Comparison of ENCODE assay signal across 24 cellular contexts in the genomic region with DNA sequence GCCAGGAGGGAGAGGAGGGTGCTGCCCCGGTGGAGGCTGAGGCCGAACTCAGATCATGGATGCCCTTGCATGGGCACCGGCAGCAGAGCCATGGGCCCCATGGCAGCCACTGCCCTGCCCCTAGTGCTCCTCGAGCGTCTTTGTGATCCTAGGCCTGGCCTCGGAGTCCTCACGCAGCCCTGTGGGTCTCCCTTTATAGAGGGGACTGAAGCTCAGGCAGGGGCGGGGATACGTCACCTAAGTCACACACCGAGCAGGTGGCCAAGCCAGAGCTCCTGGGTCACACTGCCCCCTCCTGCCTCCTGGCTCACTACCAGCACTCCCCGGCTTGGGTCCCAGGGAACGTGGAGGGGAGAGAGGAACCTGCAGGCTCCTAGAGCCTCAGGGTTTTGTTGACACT. TPM values are rescaled to one million over a fixed set of nuclear protein-coding genes. Genes with fewer than 3 reads are reported as not detected.
DNase-seq lines count a peak whose midpoint lies in the region; ATAC-seq and TF ChIP-seq lines count a peak whose summit lies in the region.
"Had no signal": no experiment of that assay in that cellular context is flagged by ENCODE, and none has a peak within 500 bp of the region (broad histone marks: within the 10 kb centered on the region; RNA-seq: fewer than 3 reads in every experiment).

No MANE protein-coding gene starts in this region.

- peak overlapping the region; percentile 89 for H3K27ac ChIP-seq in left ventricle myocardium inferior (replicated peaks)
- H3K27ac ChIP-seq: upper lobe of right lung had no signal

- intact Hi-C loops in left ventricle myocardium inferior (cut with micrococcal nuclease), result no loop called here

- peaks cover 83% of the 10 kb centered on the region for H3K36me3 ChIP-seq in left ventricle myocardium inferior

- TF ChIP-seq POLR2A in GM18505 (IDR thresholded peaks at IDR 0.05; ENCODE audit: borderline replicate concordance, extremely low read depth, insufficient read depth, insufficient read length), result no peak

- H3K4me3 ChIP-seq in left ventricle myocardium inferior, result peak overlapping the region; percentile 21
- H3K4me3 ChIP-seq: breast epithelium, GM23338, sigmoid colon, upper lobe of right lung had no signal

- H3K4me1 ChIP-seq in left ventricle myocardium inferior, result peaks cover 19% of the 10 kb centered on the region
- H3K4me1 ChIP-seq: breast epithelium, upper lobe of right lung had no signal

- no peak for ATAC-seq in GM18505 (IDR thresholded peaks at IDR 0.05; ENCODE audit: unreplicated experiment)
- no peak for ATAC-seq in GM21367 (IDR thresholded peaks at IDR 0.05; ENCODE audit: unreplicated experiment)
- ATAC-seq: activated T-cell treated with anti-CD3 and anti-CD28 coated beads, Interleukin-2, amount 50 U/mL, for 72 hours; GM23338; stimulated activated memory B cell treated with anti-CD40 and anti-IgM and Interleukin-4, amounts not matched to agents 10 μg/mL and 1 μg/mL and 100 μg/mL, for 72 hours; upper lobe of right lung; WTC11 had no signal

- DNase-seq in COR-L47 (lab: John Stamatoyannopoulos, UW), result peak; percentile 68
- DNase-seq in ELF-1 (ENCODE audit: low read depth, low spot score), result peak; percentile 24
- peak; percentile 3 for DNase-seq in NCI-H2107 treated with DMSO at 0.1 percent for 48 hours (lab: John Stamatoyannopoulos, UW; ENCODE audit: unreplicated experiment)
- no peak for DNase-seq in left ventricle myocardium inferior
- DNase-seq in NCI-H1417 treated with DMSO at 0.1 percent for 48 hours (lab: John Stamatoyannopoulos, UW), result no peak
- DNase-seq: activated CD4-positive, alpha-beta T cell treated with anti-CD3 and anti-CD28 coated beads, Interleukin-2, amount 50 U/mL, for 1 hour; activated naive CD4-positive, alpha-beta T cell; activated T-cell treated with anti-CD3 and anti-CD28 coated beads, Interleukin-2, amount 50 U/mL, for 72 hours; amniotic stem cell; effector CD4-positive, alpha-beta T cell; mammary epithelial cell; NCI-H510A treated with DMSO at 0.1 percent for 48 hours; stimulated activated CD4-positive, alpha-beta T cell treated with anti-CD3 and anti-CD28 coated beads, Interleukin-4, amount 100 ng/mL, for 4 hours; upper lobe of right lung had no signal

- no peaks in the 10 kb centered on the region for H3K27me3 ChIP-seq in left ventricle myocardium inferior (ENCODE audit: low read depth)
- H3K27me3 ChIP-seq: breast epithelium, sigmoid colon, upper lobe of right lung had no signal

- no peaks in the 10 kb centered on the region for H3K9me3 ChIP-seq in left ventricle myocardium inferior (replicated peaks)
- H3K9me3 ChIP-seq: breast epithelium, sigmoid colon, upper lobe of right lung had no signal

- TF ChIP-seq CTCF in left ventricle myocardium inferior (IDR thresholded peaks at IDR 0.05; ENCODE audit: borderline replicate concordance), result no peak

RNA-seq across cellular contexts. Expression of a gene that starts 28.7 kb away (rescaled TPM):
- total RNA-seq in left ventricle myocardium inferior, result 8.1 TPM

RNA-seq across cellular contexts. Expression of a gene that starts 41.5 kb away (rescaled TPM):
- 3.2 TPM for total RNA-seq in left ventricle myocardium inferior

RNA-seq across cellular contexts. Expression of a gene that starts 45.8 kb away (rescaled TPM):
- 0.38 TPM for total RNA-seq in left ventricle myocardium inferior
- total RNA-seq: activated T-cell treated with anti-CD3 and anti-CD28 coated beads, Interleukin-2, amount 50 U/mL, for 72 hours; epithelial cell of proximal tubule; LHCN-M2; neural crest cell had no signal

Comparison
In these comparisons a context has a peak if more than half of its experiments do, and no peak if none do; other contexts are left out.
1. DNase-seq: peak in COR-L47 (single experiment), ELF-1 (single experiment) and NCI-H2107 treated with DMSO at 0.1 percent for 48 hours (single experiment); none in left ventricle myocardium inferior (single experiment) and NCI-H1417 treated with DMSO at 0.1 percent for 48 hours (single experiment).